10 cellular contexts compared by ENCODE assay signal in the genomic region with DNA sequence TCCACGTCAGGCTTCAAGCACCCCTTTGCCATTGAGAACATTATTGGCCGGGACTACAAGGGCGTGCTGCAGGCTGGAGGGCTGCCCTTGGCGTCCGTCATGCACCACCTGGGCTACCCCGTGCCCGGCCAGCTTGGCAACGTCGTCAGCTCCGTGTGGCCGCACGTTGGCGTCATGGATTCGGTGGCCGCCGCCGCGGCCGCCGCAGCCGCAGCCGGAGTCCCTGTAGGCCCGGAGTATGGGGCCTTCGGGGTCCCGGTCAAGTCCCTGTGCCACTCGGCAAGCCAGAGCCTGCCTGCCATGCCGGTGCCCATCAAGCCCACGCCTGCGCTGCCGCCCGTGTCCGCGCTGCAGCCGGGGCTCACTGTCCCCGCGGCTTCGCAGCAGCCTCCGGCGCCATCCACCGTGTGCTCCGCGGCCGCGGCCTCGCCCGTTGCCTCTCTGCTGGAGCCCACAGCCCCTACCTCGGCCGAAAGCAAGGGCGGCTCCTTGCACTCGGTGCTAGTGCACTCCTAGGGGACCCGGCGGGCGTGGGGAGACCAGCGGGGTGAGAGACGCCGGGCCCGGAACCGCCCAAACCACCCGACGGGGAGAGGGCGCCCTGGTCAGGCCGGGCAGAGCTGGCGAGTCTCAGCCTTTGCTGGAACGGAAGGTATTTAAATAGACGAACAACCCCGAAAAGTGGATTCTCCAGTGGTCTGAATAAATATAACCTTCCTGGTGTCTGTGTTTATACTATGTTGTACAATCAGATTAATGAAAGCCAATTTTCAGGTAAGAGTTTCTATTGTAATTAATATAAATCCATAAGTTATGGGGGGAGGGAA. TPM values are rescaled to one million over a fixed set of nuclear protein-coding genes. Genes with fewer than 3 reads are reported as not detected.
DNase-seq lines count a peak whose midpoint lies in the region; ATAC-seq and TF ChIP-seq lines count a peak whose summit lies in the region.
"Had no signal": no experiment of that assay in that cellular context is flagged by ENCODE, and none has a peak within 500 bp of the region (broad histone marks: within the 10 kb centered on the region; RNA-seq: fewer than 3 reads in every experiment).

No MANE protein-coding gene starts in this region.

- H3K27me3 Mint-ChIP-seq in CD4-positive, alpha-beta memory T cell: peaks cover 50 to 64% of the 10 kb centered on the region in 2 donors

- no peak overlapping the region for H3K9ac ChIP-seq in neural cell (ENCODE audit: low read length)

- H3K4me3 ChIP-seq in CD4-positive, alpha-beta memory T cell (ENCODE audit: low read length in 2 of 2): no peak overlapping the region
- H3K4me3 ChIP-seq in coronary artery (peak overlapping the region; percentile 51), neural cell (ENCODE audit: low read length) (peak overlapping the region; percentile 43)

- H3K27ac ChIP-seq in CD4-positive, alpha-beta memory T cell (ENCODE audit: low read depth, low read length): no peak overlapping the region
- H3K27ac ChIP-seq in coronary artery (no peak overlapping the region), neural cell (ENCODE audit: low read length) (no peak overlapping the region)

- no peaks in the 10 kb centered on the region for H3K9me3 ChIP-seq in CD4-positive, alpha-beta memory T cell (ENCODE audit: control insufficient read depth in 1 of 2, low read length in 2 of 2)
- no peaks in the 10 kb centered on the region for H3K9me3 ChIP-seq in neural cell (ENCODE audit: low read length)

- H3F3A ChIP-seq in neural cell (ENCODE audit: insufficient read depth, low read length, poor library complexity, severe bottlenecking): no peaks in the 10 kb centered on the region

- no peak for TF ChIP-seq EP300 in neural cell (conservative IDR thresholded peaks at IDR 0.05; ENCODE audit: poor library complexity, severe bottlenecking)

- no peaks in the 10 kb centered on the region for H3K36me3 ChIP-seq in CD4-positive, alpha-beta memory T cell (ENCODE audit: insufficient read depth, low read length)
- no peaks in the 10 kb centered on the region for H3K36me3 ChIP-seq in neural cell (ENCODE audit: insufficient read depth, low read length)

- H3K9me3 Mint-ChIP-seq in CD4-positive, alpha-beta memory T cell: peaks cover 0 to 4% (median 0%) of the 10 kb centered on the region in 8 donors

- peaks cover 13 to 53% (median 29%) of the 10 kb centered on the region in 4 donors for H3K4me1 Mint-ChIP-seq in CD4-positive, alpha-beta memory T cell

- H3K27me3 ChIP-seq in CD4-positive, alpha-beta memory T cell (ENCODE audit: insufficient read depth, low read length): peaks cover 32% of the 10 kb centered on the region
- H3K27me3 ChIP-seq in neural cell (ENCODE audit: insufficient read depth, low read depth, low read length): peaks cover 100% of the 10 kb centered on the region

- H3K4me3 Mint-ChIP-seq in CD4-positive, alpha-beta memory T cell: peak overlapping the region; percentile 31 to 74 (median 45)

- H3K36me3 Mint-ChIP-seq in CD4-positive, alpha-beta memory T cell: no peaks in the 10 kb centered on the region

- TF ChIP-seq CTCF in GM20000 (IDR thresholded peaks at IDR 0.05; ENCODE audit: extremely low read depth, missing control alignments): no peak
- no peak for TF ChIP-seq CTCF in coronary artery (IDR thresholded peaks at IDR 0.05)
- TF ChIP-seq CTCF in neural cell (IDR thresholded peaks at IDR 0.05; ENCODE audit: poor library complexity, severe bottlenecking): no peak

- H2AFZ ChIP-seq in neural cell (ENCODE audit: low read depth, low read length): no peak overlapping the region

- H3K9me2 ChIP-seq in neural cell (ENCODE audit: insufficient read depth, low read length): no peaks in the 10 kb centered on the region

- no peak overlapping the region for H3K4me2 ChIP-seq in neural cell (ENCODE audit: low read length)

- no peak for ATAC-seq in HG02610 (IDR thresholded peaks at IDR 0.05; ENCODE audit: unreplicated experiment)
- ATAC-seq in HG02678 (IDR thresholded peaks at IDR 0.05; ENCODE audit: unreplicated experiment): no peak

- no peak overlapping the region for H3K27ac Mint-ChIP-seq in CD4-positive, alpha-beta memory T cell

- intact Hi-C loops in CD4-positive, alpha-beta memory T cell (cut with micrococcal nuclease): no loop called here

- no peaks in the 10 kb centered on the region for H4K20me1 ChIP-seq in neural cell (ENCODE audit: insufficient read depth)

- no peak for TF ChIP-seq RAD21 in neural cell (conservative IDR thresholded peaks at IDR 0.05)

- H3K79me2 ChIP-seq in neural cell (replicated peaks; ENCODE audit: insufficient read depth, low read length): no peaks in the 10 kb centered on the region

- DNase-seq in CD4-positive, alpha-beta memory T cell: no peak
- peak; percentile 51 for DNase-seq in GM20000 (ENCODE audit: low spot score)
- no peak for DNase-seq in coronary artery (ENCODE audit: low spot score)
- no peak for DNase-seq in A172 (ENCODE audit: low spot score)
- no peak for DNase-seq in HuH-7.5 (ENCODE audit: low spot score)

- CTCF ChIA-PET in CD4-positive, alpha-beta memory T cell (lab: Charles Lee; ENCODE audit: partially characterized antibody): no interaction called here

- POLR2A ChIA-PET in CD4-positive, alpha-beta memory T cell (lab: Charles Lee; ENCODE audit: partially characterized antibody): interaction anchor here (0.6 kb wide), 1 partner anchor 629 kb away, joined by 3 read pairs; no protein-coding TSS in a partner anchor

- H3K4me1 ChIP-seq in CD4-positive, alpha-beta memory T cell (ENCODE audit: insufficient read depth, low read length): peaks cover 20% of the 10 kb centered on the region

TF ChIP-seq in neural cell, 6 proteins besides CTCF, POLR2A, EP300 and RAD21:
- TF ChIP-seq POLR2AphosphoS5 (IDR thresholded peaks at IDR 0.05): no peak
- TF ChIP-seq REST (IDR thresholded peaks at IDR 0.05; ENCODE audit: borderline replicate concordance): no peak
- TF ChIP-seq EZH2 (IDR thresholded peaks at IDR 0.05; ENCODE audit: borderline replicate concordance, insufficient read depth, low read length, poor library complexity, severe bottlenecking): peak; percentile 99

RNA-seq across cellular contexts. Expression of gene FOXB2, which starts 1.2 kb away (rescaled TPM):
- total RNA-seq in CD4-positive, alpha-beta memory T cell: not detected
- not detected for polyA plus RNA-seq in CD4-positive, alpha-beta memory T cell
- not detected in 2 replicates for polyA plus RNA-seq in neural cell
- not detected in 2 replicates for polyA minus RNA-seq in neural cell
- total RNA-seq in A172 (2014; rRNA removed; shearing (Covaris generic)): not detected in 2 replicates
- total RNA-seq: kidney epithelial cell, subcutaneous adipose tissue had no signal

Comparison
In these comparisons a context has a peak if more than half of its experiments do, and no peak if none do; other contexts are left out.
1. H3K4me3 ChIP-seq: peak in coronary artery (single experiment) and neural cell (single experiment); none in CD4-positive, alpha-beta memory T cell (0 of 2).